8 cellular contexts compared by ENCODE assay signal in the genomic region with DNA sequence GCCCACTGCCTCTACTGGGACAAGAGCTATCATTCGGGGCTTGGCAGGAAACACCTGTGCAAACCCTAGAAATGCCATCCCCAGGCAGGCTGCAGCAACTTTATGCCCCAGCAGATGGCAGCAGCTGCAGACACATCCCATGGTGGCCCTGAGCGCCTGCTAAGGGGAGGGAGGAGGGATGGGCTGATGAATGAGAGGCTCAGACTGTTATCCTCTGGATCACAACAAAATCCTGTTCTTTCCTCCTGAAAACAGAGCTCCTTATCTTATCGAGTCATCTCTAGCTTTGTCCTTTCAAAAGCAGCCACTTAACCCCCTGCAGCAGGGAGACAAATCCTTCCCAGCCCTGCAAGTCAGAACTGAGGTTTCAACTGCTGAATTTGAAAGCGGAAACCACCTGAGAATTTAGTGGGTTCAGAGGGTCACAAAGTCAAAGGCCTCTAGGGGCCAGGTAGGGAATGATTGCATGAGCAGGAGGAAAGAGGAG.
A peak's percentile ranks its signal among the peaks of the same experiment; 100 is the strongest.
DNase-seq lines count a peak whose midpoint lies in the region; ATAC-seq and TF ChIP-seq lines count a peak whose summit lies in the region.

No MANE protein-coding gene starts in this region.

- no peaks in the 10 kb centered on the region for H3K9me3 ChIP-seq in CD8-positive, alpha-beta memory T cell (ENCODE audit: low read length)
- H3K9me3 ChIP-seq in endocrine pancreas (ENCODE audit: control insufficient read depth, low read length), result no peaks in the 10 kb centered on the region

- CTCF ChIA-PET in CD8-positive, alpha-beta memory T cell (lab: Charles Lee), result interaction anchor here (0.6 to 3.5 kb wide), 22 partner anchors 9 to 949 kb away, joined by 3 to 28 read pairs (median 4); no protein-coding TSS in a partner anchor
- CTCF ChIA-PET in activated CD8-positive, alpha-beta memory T cell treated with anti-CD3 and anti-CD28 coated beads, Interleukin-2, amount 10 ng/mL, durations not matched to agents 7 days and 5 days (lab: Charles Lee), result interaction anchor here (0.6 to 5.2 kb wide), 37 partner anchors 10 to 976 kb away, joined by 3 to 42 read pairs (median 4); partner anchors contain the start of genes EIF4E3 and SHQ1

- H3K27ac Mint-ChIP-seq in CD8-positive, alpha-beta memory T cell, result peak overlapping the region in 1 of 8 donors; percentile 10
- no peak overlapping the region for H3K27ac Mint-ChIP-seq in activated CD8-positive, alpha-beta memory T cell treated with anti-CD3 and anti-CD28 coated beads, Interleukin-2, amount 10 ng/mL, durations not matched to agents 7 days and 5 days
- H3K27ac Mint-ChIP-seq in mesothelial cell of epicardium, result no peak overlapping the region

- H3K36me3 ChIP-seq in CD8-positive, alpha-beta memory T cell (ENCODE audit: insufficient read depth, low read length), result no peaks in the 10 kb centered on the region
- H3K36me3 ChIP-seq in endocrine pancreas (ENCODE audit: control insufficient read depth, insufficient read depth, low read length), result no peaks in the 10 kb centered on the region

- peaks cover 14 to 24% (median 18%) of the 10 kb centered on the region in 3 donors for H3K4me1 Mint-ChIP-seq in CD8-positive, alpha-beta memory T cell
- H3K4me1 Mint-ChIP-seq in activated CD8-positive, alpha-beta memory T cell treated with anti-CD3 and anti-CD28 coated beads, Interleukin-2, amount 10 ng/mL, durations not matched to agents 7 days and 5 days, result peaks cover 23% of the 10 kb centered on the region
- peaks cover 42% of the 10 kb centered on the region for H3K4me1 Mint-ChIP-seq in mesothelial cell of epicardium

- peak; percentile 52 to 78 (median 53) for DNase-seq in CD8-positive, alpha-beta memory T cell
- DNase-seq in NCI-H82 treated with DMSO at 0.1 percent for 48 hours (lab: John Stamatoyannopoulos, UW; ENCODE audit: unreplicated experiment) (peak; percentile 50), mesothelial cell of epicardium (ENCODE audit: low spot score in 2 of 2, unreplicated experiment in 2 of 2) (peak; percentile 43 to 85)
- peak; percentile 86 for DNase-seq in activated CD8-positive, alpha-beta memory T cell treated with anti-CD3 and anti-CD28 coated beads, Interleukin-2, amount 10 ng/mL, durations not matched to agents 7 days and 5 days
- peak; percentile 22 to 52 for DNase-seq in stimulated activated CD8-positive, alpha-beta memory T cell treated with anti-CD3 and anti-CD28 coated beads, Interleukin-4, amount 100 ng/mL, for 1 hour (ENCODE audit: low read depth in 2 of 2, low spot score in 1 of 2)

- peaks cover 4 to 22% of the 10 kb centered on the region in 2 donors for H3K27me3 Mint-ChIP-seq in CD8-positive, alpha-beta memory T cell
- peaks cover 6% of the 10 kb centered on the region for H3K27me3 Mint-ChIP-seq in activated CD8-positive, alpha-beta memory T cell treated with anti-CD3 and anti-CD28 coated beads, Interleukin-2, amount 10 ng/mL, durations not matched to agents 7 days and 5 days
- H3K27me3 Mint-ChIP-seq in mesothelial cell of epicardium (ENCODE audit: low read depth), result no peaks in the 10 kb centered on the region

- peak overlapping the region; percentile 16 for H3K9ac ChIP-seq in endocrine pancreas (ENCODE audit: control insufficient read depth, insufficient read depth, low read length)

- H3K36me3 Mint-ChIP-seq in CD8-positive, alpha-beta memory T cell, result no peaks in the 10 kb centered on the region
- H3K36me3 Mint-ChIP-seq in activated CD8-positive, alpha-beta memory T cell treated with anti-CD3 and anti-CD28 coated beads, Interleukin-2, amount 10 ng/mL, durations not matched to agents 7 days and 5 days, result no peaks in the 10 kb centered on the region
- no peaks in the 10 kb centered on the region for H3K36me3 Mint-ChIP-seq in mesothelial cell of epicardium

- peak; percentile 70 for TF ChIP-seq CTCF in mesothelial cell of epicardium (IDR thresholded peaks at IDR 0.05; ENCODE audit: unreplicated experiment)

- ATAC-seq in GM19397 (IDR thresholded peaks at IDR 0.05; ENCODE audit: unreplicated experiment) (peak; percentile 94), HG03457 (IDR thresholded peaks at IDR 0.05; ENCODE audit: unreplicated experiment) (peak; percentile 86)
- ATAC-seq in activated CD8-positive, alpha-beta memory T cell treated with anti-CD3 and anti-CD28 coated beads, Interleukin-2, amount 10 ng/mL, durations not matched to agents 7 days and 5 days, result peak; percentile 96

- H3K9me3 Mint-ChIP-seq in CD8-positive, alpha-beta memory T cell, result no peaks in the 10 kb centered on the region
- no peaks in the 10 kb centered on the region for H3K9me3 Mint-ChIP-seq in activated CD8-positive, alpha-beta memory T cell treated with anti-CD3 and anti-CD28 coated beads, Interleukin-2, amount 10 ng/mL, durations not matched to agents 7 days and 5 days (ENCODE audit: low read depth)
- H3K9me3 Mint-ChIP-seq in mesothelial cell of epicardium, result peaks cover under 1% of the 10 kb centered on the region

- no peaks in the 10 kb centered on the region for H3K27me3 ChIP-seq in CD8-positive, alpha-beta memory T cell (ENCODE audit: insufficient read depth, low read length, poor library complexity, severe bottlenecking)
- H3K27me3 ChIP-seq in endocrine pancreas (ENCODE audit: control insufficient read depth, insufficient read depth, low read length), result no peaks in the 10 kb centered on the region

- H3K4me1 ChIP-seq in CD8-positive, alpha-beta memory T cell (ENCODE audit: insufficient read depth, low read length), result no peaks in the 10 kb centered on the region
- H3K4me1 ChIP-seq in endocrine pancreas (ENCODE audit: control insufficient read depth, insufficient read depth, low read length), result no peaks in the 10 kb centered on the region

- POLR2A ChIA-PET in CD8-positive, alpha-beta memory T cell (lab: Charles Lee), result interaction anchor here (0.5 kb wide), 1 partner anchor 999 kb away, joined by 3 read pairs; no protein-coding TSS in a partner anchor

- no peak overlapping the region for H3K27ac ChIP-seq in CD8-positive, alpha-beta memory T cell (ENCODE audit: low read depth, low read length)

- no peak overlapping the region for H3K4me3 ChIP-seq in CD8-positive, alpha-beta memory T cell (ENCODE audit: low read length)
- H3K4me3 ChIP-seq in endocrine pancreas (ENCODE audit: control insufficient read depth, insufficient read depth, low read length), result no peak overlapping the region

- H3K4me3 Mint-ChIP-seq in CD8-positive, alpha-beta memory T cell, result no peak overlapping the region
- H3K4me3 Mint-ChIP-seq in activated CD8-positive, alpha-beta memory T cell treated with anti-CD3 and anti-CD28 coated beads, Interleukin-2, amount 10 ng/mL, durations not matched to agents 7 days and 5 days, result no peak overlapping the region
- H3K4me3 Mint-ChIP-seq in mesothelial cell of epicardium, result no peak overlapping the region
